ENCODE assay signal across 11 cellular contexts in genomic region chr12:11360205-11360883, GRCh38. TPM values are rescaled to one million over a fixed set of nuclear protein-coding genes. Genes with fewer than 3 reads are reported as not detected.
A peak's percentile ranks its signal among the peaks of the same experiment; 100 is the strongest.
DNase-seq lines count a peak whose midpoint lies in the region; ATAC-seq, FAIRE-seq and TF ChIP-seq lines count a peak whose summit lies in the region.
"Not testable (repeated sequence)": the region's sequence is repeated elsewhere in the genome, so short reads cannot be mapped to it uniquely, and the experiment has no call there.
"Had no signal": no experiment of that assay in that cellular context is flagged by ENCODE, and none has a peak within 500 bp of the region (broad histone marks: within the 10 kb centered on the region; RNA-seq: fewer than 3 reads in every experiment).

No MANE protein-coding gene starts in this region.

- not testable (repeated sequence) for H4K20me1 ChIP-seq in endothelial cell of umbilical vein (replicated peaks; ENCODE audit: control insufficient read depth, extremely low read depth, insufficient read depth, low read length)

- not testable (repeated sequence) for H3K79me2 ChIP-seq in endothelial cell of umbilical vein (ENCODE audit: control insufficient read depth, insufficient read depth, low read length)

- peak; percentile 67 for DNase-seq in EL
- peak; percentile 51 for DNase-seq in HS-27A (ENCODE audit: low read depth)
- DNase-seq in Panc1 (ENCODE audit: low read depth, low spot score): peak; percentile 18
- peak; percentile 22 for DNase-seq in adipocyte (ENCODE audit: low read depth)
- peak; percentile 21 for DNase-seq in endothelial cell of umbilical vein (ENCODE audit: low read depth, low spot score)
- DNase-seq in foreskin fibroblast: peak; percentile 29 to 51
- peak; percentile 23 for DNase-seq in skeletal muscle cell (ENCODE audit: low read depth)

- not testable (repeated sequence) for BruUV-seq in Panc1 (replicated peaks; lab: Mats Ljungman, UMichigan); endothelial cell of umbilical vein (replicated peaks; lab: Mats Ljungman, UMichigan)

- not testable (repeated sequence) for H3K4me1 ChIP-seq in Panc1 (ENCODE audit: control insufficient read depth, insufficient read depth, low read length); adipocyte (ENCODE audit: control insufficient read depth, insufficient read depth, low read length)
- peaks cover 20% of the 10 kb centered on the region for H3K4me1 ChIP-seq in endothelial cell of umbilical vein (ENCODE audit: control insufficient read depth, extremely low read depth, insufficient read depth, low read length)

- CTCF ChIA-PET in Panc1 (lab: Charles Lee): not testable (repeated sequence)
- CTCF ChIA-PET in endothelial cell of umbilical vein (lab: Charles Lee): interaction anchor here (0.9 to 1.7 kb wide), 3 partner anchors 31 to 132 kb away, joined by 3 read pairs; no protein-coding TSS in a partner anchor

- TF ChIP-seq CTCF in Panc1 (IDR thresholded peaks at IDR 0.05); endothelial cell of umbilical vein (IDR thresholded peaks at IDR 0.05; ENCODE audit: extremely low read depth in 1 of 2, insufficient read depth in 1 of 2, low read depth in 1 of 2, low read length in 2 of 2); foreskin fibroblast (IDR thresholded peaks at IDR 0.05; ENCODE audit: low read depth, low read length): not testable (repeated sequence)

- intact Hi-C loops in Panc1 (cut with micrococcal nuclease; ENCODE audit: unreplicated experiment); endothelial cell of umbilical vein (cut with micrococcal nuclease): not testable (repeated sequence)

- not testable (repeated sequence) for H3K9me3 ChIP-seq in Panc1 (ENCODE audit: control insufficient read depth, insufficient read depth, low read depth, low read length); adipocyte (ENCODE audit: control insufficient read depth, low read length); endothelial cell of umbilical vein (replicated peaks; ENCODE audit: control insufficient read depth, insufficient read depth, low read length)

- H3K9me1 ChIP-seq in endothelial cell of umbilical vein (replicated peaks; ENCODE audit: control insufficient read depth, extremely low read depth, insufficient read depth, low read length): not testable (repeated sequence)

- H3K27me3 ChIP-seq in Panc1 (ENCODE audit: control insufficient read depth, insufficient read depth, low read length); adipocyte (replicated peaks; ENCODE audit: control insufficient read depth, insufficient read depth, low read length); endothelial cell of umbilical vein (ENCODE audit: control insufficient read depth in 2 of 2, insufficient read depth in 2 of 2, low read length in 2 of 2): not testable (repeated sequence)

- H3K4me2 ChIP-seq in endothelial cell of umbilical vein (ENCODE audit: insufficient read depth, low read length): peak overlapping the region; percentile 10

- ATAC-seq in Panc1: not testable (repeated sequence)

- dilution Hi-C loops in endothelial cell of umbilical vein (cut with MboI; ENCODE audit: extremely low pct_ligation_motif_present, low sequenced_read_pairs): not testable (repeated sequence)

- H3K4me3 ChIP-seq in Panc1 (ENCODE audit: low read depth in 2 of 2, low read length in 2 of 2); adipocyte (ENCODE audit: low read length); endothelial cell of umbilical vein (replicated peaks in 1 of 3; ENCODE audit: insufficient read depth in 1 of 3, low read depth in 1 of 3, low read length in 3 of 3); foreskin fibroblast (ENCODE audit: low read depth in 1 of 2, low read length in 2 of 2); skeletal muscle cell (ENCODE audit: low read depth, low read length): not testable (repeated sequence)

- POLR2A ChIA-PET in Panc1 (lab: Charles Lee); endothelial cell of umbilical vein (lab: Charles Lee): not testable (repeated sequence)

- in situ Hi-C loops in Panc1 (cut with HindIII; ENCODE audit: low pct_unique_long_range_greater_than_20kb, low sequenced_read_pairs): not testable (repeated sequence)

- not testable (repeated sequence) for FAIRE-seq in endothelial cell of umbilical vein (lab: Jason Lieb, UNC)

- TF ChIP-seq POLR2A in endothelial cell of umbilical vein (IDR thresholded peaks at IDR 0.05; ENCODE audit: low read depth, low read length): not testable (repeated sequence)

- not testable (repeated sequence) for H3K9ac ChIP-seq in adipocyte (ENCODE audit: low read length); endothelial cell of umbilical vein (replicated peaks; ENCODE audit: extremely low read depth, insufficient read depth, low read length)

- H3K27ac ChIP-seq in Panc1 (ENCODE audit: low read length): not testable (repeated sequence)
- peak overlapping the region; percentile 62 for H3K27ac ChIP-seq in endothelial cell of umbilical vein (ENCODE audit: insufficient read depth, low read depth, low read length)

- H3K36me3 ChIP-seq in Panc1 (ENCODE audit: control insufficient read depth, insufficient read depth, low read length); adipocyte (ENCODE audit: control insufficient read depth, insufficient read depth, low read length, severe bottlenecking); endothelial cell of umbilical vein (ENCODE audit: control insufficient read depth in 2 of 2, extremely low read depth in 1 of 2, insufficient read depth in 2 of 2, low read length in 2 of 2): not testable (repeated sequence)

- H2AFZ ChIP-seq in endothelial cell of umbilical vein (ENCODE audit: low read depth, low read length): peak overlapping the region; percentile 23

TF ChIP-seq in endothelial cell of umbilical vein, 7 proteins besides CTCF, POLR2A, EP300 and RAD21:
- TF ChIP-seq GATA2 (IDR thresholded peaks at IDR 0.05; ENCODE audit: insufficient read depth, insufficient read length, low read depth, low read length) (peak; percentile 12), JUN (IDR thresholded peaks at IDR 0.05; ENCODE audit: borderline replicate concordance, insufficient read depth, insufficient read length, low read depth) (peak; percentile 74), FOS (IDR thresholded peaks at IDR 0.05; ENCODE audit: borderline replicate concordance, insufficient read depth, low read length) (peak; percentile 64)

RNA-seq across cellular contexts. Expression of gene PRB2, which starts 35.0 kb away (rescaled TPM):
- not detected for total RNA-seq in Panc1 (2021; ENCODE audit: unreplicated experiment)
- not detected for polyA plus RNA-seq in Panc1 (2012; ENCODE audit: insufficient read length)
- not detected in 2 replicates for total RNA-seq in endothelial cell of umbilical vein
- not detected in 2 replicates for polyA plus RNA-seq in endothelial cell of umbilical vein
- not detected in 2 replicates for polyA plus RNA-seq in endothelial cell of umbilical vein (2011; cell fraction: cytosol; rRNA removed)
- not detected in 2 replicates for polyA plus RNA-seq in endothelial cell of umbilical vein (2011; cell fraction: nucleus; rRNA removed)
- polyA plus RNA-seq in endothelial cell of umbilical vein (2012): not detected in 2 replicates
- not detected in 2 replicates for polyA minus RNA-seq in endothelial cell of umbilical vein
- polyA minus RNA-seq in endothelial cell of umbilical vein (2011; cell fraction: cytosol; rRNA and poly(A)+ RNA removed): not detected
- polyA minus RNA-seq in endothelial cell of umbilical vein (2011; cell fraction: nucleus; rRNA and poly(A)+ RNA removed): not detected in 2 replicates
- total RNA-seq: CD8-positive, alpha-beta memory T cell; GM23338; HFFc6; Peyer's patch had no signal
- polyA plus RNA-seq: CD8-positive, alpha-beta memory T cell; GM23338 had no signal

RNA-seq across cellular contexts. Expression of gene PRB4, which starts 50.1 kb away (rescaled TPM):
- not detected for total RNA-seq in Panc1 (2021; ENCODE audit: unreplicated experiment)
- polyA plus RNA-seq in Panc1 (2012; ENCODE audit: insufficient read length): not detected
- total RNA-seq in endothelial cell of umbilical vein: not detected in 2 replicates
- not detected in 2 replicates for polyA plus RNA-seq in endothelial cell of umbilical vein
- polyA plus RNA-seq in endothelial cell of umbilical vein (2011; cell fraction: cytosol; rRNA removed): not detected in 2 replicates
- polyA plus RNA-seq in endothelial cell of umbilical vein (2011; cell fraction: nucleus; rRNA removed): not detected in 2 replicates
- polyA plus RNA-seq in endothelial cell of umbilical vein (2012): not detected in 2 replicates
- not detected in 2 replicates for polyA minus RNA-seq in endothelial cell of umbilical vein
- polyA minus RNA-seq in endothelial cell of umbilical vein (2011; cell fraction: cytosol; rRNA and poly(A)+ RNA removed): not detected
- polyA minus RNA-seq in endothelial cell of umbilical vein (2011; cell fraction: nucleus; rRNA and poly(A)+ RNA removed): not detected in 2 replicates
- total RNA-seq: CD8-positive, alpha-beta memory T cell; GM23338; HFFc6; Peyer's patch had no signal
- polyA plus RNA-seq: CD8-positive, alpha-beta memory T cell; GM23338 had no signal
